Comparison of ENCODE assay signal across 8 cellular contexts in the genomic region with DNA sequence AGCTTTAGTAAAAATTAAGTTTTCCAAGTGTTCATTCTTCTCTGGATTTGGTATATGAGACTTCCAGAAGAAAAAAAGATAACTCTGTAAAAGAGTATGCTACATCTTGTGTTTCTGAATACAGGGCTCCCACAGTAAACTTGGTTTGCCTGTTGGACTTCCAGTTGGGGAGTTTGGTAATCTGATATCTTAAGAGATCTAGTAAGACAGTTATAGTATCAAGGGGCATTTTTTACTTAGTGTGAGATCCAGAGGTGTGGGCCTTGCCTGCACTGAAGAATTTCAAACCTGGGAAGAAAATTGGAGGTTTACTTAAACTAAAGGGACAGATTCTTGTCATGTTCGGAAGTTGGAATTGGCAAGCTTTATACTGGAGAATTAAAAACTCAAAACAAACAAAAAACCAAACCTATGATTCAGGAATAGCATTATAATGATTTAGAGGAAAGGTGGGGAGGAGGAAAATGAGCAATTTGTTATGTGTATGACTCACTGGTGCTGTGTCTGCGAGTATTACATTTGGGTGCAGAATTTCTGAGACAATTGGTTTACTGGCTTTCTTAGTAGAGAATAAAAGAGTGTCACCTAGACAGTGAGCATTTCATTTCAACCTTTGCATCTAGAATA.
DNase-seq lines count a peak whose midpoint lies in the region; ATAC-seq and TF ChIP-seq lines count a peak whose summit lies in the region.

No MANE protein-coding gene starts in this region.

- H3K9me3 Mint-ChIP-seq in stimulated activated effector memory CD8-positive, alpha-beta T cell treated with anti-CD3 and anti-CD28 coated beads, Interleukin-12 subunit alpha, Interleukin-12 subunit beta, amount 100 ng/mL, for 72 hours: no peaks in the 10 kb centered on the region

- peak; percentile 78 for ATAC-seq in stimulated activated effector memory CD8-positive, alpha-beta T cell treated with anti-CD3 and anti-CD28 coated beads, Interleukin-12 subunit alpha, Interleukin-12 subunit beta, amount 100 ng/mL, for 72 hours
- no peak for ATAC-seq in HG02870 (IDR thresholded peaks at IDR 0.05; ENCODE audit: unreplicated experiment)

- H3K4me1 Mint-ChIP-seq in stimulated activated effector memory CD8-positive, alpha-beta T cell treated with anti-CD3 and anti-CD28 coated beads, Interleukin-12 subunit alpha, Interleukin-12 subunit beta, amount 100 ng/mL, for 72 hours: peaks cover 63% of the 10 kb centered on the region

- TF ChIP-seq POLR2A in erythroblast (IDR thresholded peaks at IDR 0.05; ENCODE audit: low read length): no peak

- H3K27ac Mint-ChIP-seq in stimulated activated effector memory CD8-positive, alpha-beta T cell treated with anti-CD3 and anti-CD28 coated beads, Interleukin-12 subunit alpha, Interleukin-12 subunit beta, amount 100 ng/mL, for 72 hours: peak overlapping the region; percentile 69

- no peak overlapping the region for H3K4me3 Mint-ChIP-seq in stimulated activated effector memory CD8-positive, alpha-beta T cell treated with anti-CD3 and anti-CD28 coated beads, Interleukin-12 subunit alpha, Interleukin-12 subunit beta, amount 100 ng/mL, for 72 hours

- no peaks in the 10 kb centered on the region for H3K36me3 Mint-ChIP-seq in stimulated activated effector memory CD8-positive, alpha-beta T cell treated with anti-CD3 and anti-CD28 coated beads, Interleukin-12 subunit alpha, Interleukin-12 subunit beta, amount 100 ng/mL, for 72 hours

- DNase-seq in NCI-H82 treated with DMSO at 0.1 percent for 48 hours (lab: John Stamatoyannopoulos, UW; ENCODE audit: unreplicated experiment) (peak; percentile 5), NCI-H82 (lab: John Stamatoyannopoulos, UW) (no peak), SW 1271 (lab: John Stamatoyannopoulos, UW) (peak; percentile 56 to 85), fibroblast of peridontal ligament (ENCODE audit: extremely low read depth) (peak; percentile 69), erythroblast (lab: John Stamatoyannopoulos, UW) (no peak), NCI-H510A (lab: John Stamatoyannopoulos, UW) (no peak)
- no peak for DNase-seq in stimulated activated effector memory CD8-positive, alpha-beta T cell treated with anti-CD3 and anti-CD28 coated beads, Interleukin-12 subunit alpha, Interleukin-12 subunit beta, amount 100 ng/mL, for 72 hours (ENCODE audit: low spot score in 2 of 2)

Comparison
In these comparisons a context has a peak if more than half of its experiments do, and no peak if none do; other contexts are left out.
1. DNase-seq: peak in NCI-H82 treated with DMSO at 0.1 percent for 48 hours (single experiment), SW 1271 (2 of 2) and fibroblast of peridontal ligament (single experiment); none in NCI-H82 (single experiment), stimulated activated effector memory CD8-positive, alpha-beta T cell treated with anti-CD3 and anti-CD28 coated beads, Interleukin-12 subunit alpha, Interleukin-12 subunit beta, amount 100 ng/mL, for 72 hours (0 of 2), erythroblast (0 of 2) and NCI-H510A (single experiment).